In the genomic region with DNA sequence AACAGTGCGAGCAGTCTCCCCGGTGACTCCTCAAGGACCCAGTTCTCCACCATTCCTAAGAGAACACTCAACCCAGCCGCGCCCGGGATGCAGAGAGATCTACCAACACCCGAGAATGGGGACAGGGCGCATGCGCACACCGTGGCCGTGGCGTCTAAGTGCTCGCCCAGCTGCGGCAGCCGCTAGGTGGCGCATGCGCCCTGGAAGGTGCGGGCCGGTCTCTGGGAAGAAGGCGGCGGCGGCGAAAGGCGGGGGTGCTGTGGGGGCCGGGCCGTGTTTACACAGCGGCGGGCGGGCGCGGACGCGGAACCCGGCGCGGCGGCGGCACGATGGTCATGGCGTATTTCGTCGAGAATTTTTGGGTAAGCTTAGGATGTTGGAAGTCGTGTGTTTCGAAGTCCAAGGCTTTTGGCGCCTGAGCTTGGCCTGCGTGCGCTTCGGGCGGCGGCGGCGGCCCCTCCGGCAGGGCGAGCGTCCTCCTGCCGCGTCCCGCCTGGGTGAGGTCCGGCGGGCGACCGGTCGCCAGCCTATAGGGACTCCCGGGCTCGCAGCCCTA, we compare ENCODE assay signal across 9 cellular contexts. TPM values are rescaled to one million over a fixed set of nuclear protein-coding genes. Genes with fewer than 3 reads are reported as not detected.
A peak's percentile ranks its signal among the peaks of the same experiment; 100 is the strongest.
DNase-seq lines count a peak whose midpoint lies in the region; ATAC-seq, FAIRE-seq and TF ChIP-seq lines count a peak whose summit lies in the region.
"Had no signal": no experiment of that assay in that cellular context is flagged by ENCODE, and none has a peak within 500 bp of the region (broad histone marks: within the 10 kb centered on the region; RNA-seq: fewer than 3 reads in every experiment).

A gene with protein sequence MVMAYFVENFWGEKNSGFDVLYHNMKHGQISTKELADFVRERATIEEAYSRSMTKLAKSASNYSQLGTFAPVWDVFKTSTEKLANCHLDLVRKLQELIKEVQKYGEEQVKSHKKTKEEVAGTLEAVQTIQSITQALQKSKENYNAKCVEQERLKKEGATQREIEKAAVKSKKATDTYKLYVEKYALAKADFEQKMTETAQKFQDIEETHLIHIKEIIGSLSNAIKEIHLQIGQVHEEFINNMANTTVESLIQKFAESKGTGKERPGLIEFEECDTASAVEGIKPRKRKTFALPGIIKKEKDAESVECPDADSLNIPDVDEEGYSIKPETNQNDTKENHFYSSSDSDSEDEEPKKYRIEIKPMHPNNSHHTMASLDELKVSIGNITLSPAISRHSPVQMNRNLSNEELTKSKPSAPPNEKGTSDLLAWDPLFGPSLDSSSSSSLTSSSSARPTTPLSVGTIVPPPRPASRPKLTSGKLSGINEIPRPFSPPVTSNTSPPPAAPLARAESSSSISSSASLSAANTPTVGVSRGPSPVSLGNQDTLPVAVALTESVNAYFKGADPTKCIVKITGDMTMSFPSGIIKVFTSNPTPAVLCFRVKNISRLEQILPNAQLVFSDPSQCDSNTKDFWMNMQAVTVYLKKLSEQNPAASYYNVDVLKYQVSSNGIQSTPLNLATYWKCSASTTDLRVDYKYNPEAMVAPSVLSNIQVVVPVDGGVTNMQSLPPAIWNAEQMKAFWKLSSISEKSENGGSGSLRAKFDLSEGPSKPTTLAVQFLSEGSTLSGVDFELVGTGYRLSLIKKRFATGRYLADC (plus strand): TSS at position 274 of the 556 bp plus-strand sequence. CDS start 56 bp downstream, at position 330.

- H3K27ac ChIP-seq in kidney (ENCODE audit: low read depth in 2 of 2, low read length in 2 of 2) = peak within 1 kb of the TSS; percentile 98 to 99

- H3K4me1 ChIP-seq in kidney (ENCODE audit: control insufficient read depth in 1 of 2, insufficient read depth in 1 of 2, low read depth in 1 of 2, low read length in 2 of 2) = peaks cover 3 to 21% of the 10 kb centered on the region in 2 donors

- no peaks in the 10 kb centered on the region for H3K36me3 ChIP-seq in kidney (ENCODE audit: control insufficient read depth in 1 of 2, insufficient read depth in 2 of 2, low read length in 2 of 2)

- H3K9me3 ChIP-seq in kidney (ENCODE audit: control insufficient read depth in 1 of 2, low read length in 2 of 2) = no peaks in the 10 kb centered on the region

- peak; percentile 84 for TF ChIP-seq CTCF in kidney (IDR thresholded peaks at IDR 0.05; ENCODE audit: borderline replicate concordance, extremely low read depth, insufficient read depth)

- H3K4me3 ChIP-seq in kidney (ENCODE audit: low read length in 2 of 2) = peak within 1 kb of the TSS; percentile 80 to 86

- peak within 1 kb of the TSS; percentile 85 to 93 for H3K9ac ChIP-seq in kidney (ENCODE audit: low read length in 2 of 2)

- no peak for FAIRE-seq in kidney (lab: Jason Lieb, UNC)
- FAIRE-seq: TTC549 had no signal

- peak; percentile 90 for ATAC-seq in GM19043 (IDR thresholded peaks at IDR 0.05; ENCODE audit: low read depth, unreplicated experiment)
- ATAC-seq in HG03354 (IDR thresholded peaks at IDR 0.05; ENCODE audit: poor library complexity, severe bottlenecking, unreplicated experiment) = peak; percentile 97

- intact Hi-C loops in kidney (cut with DNase I) = no loop called here

- peak; percentile 81 to 83 for DNase-seq in AML-193 (lab: John Stamatoyannopoulos, UW)
- DNase-seq in NCI-H446 treated with DMSO at 0.1 percent for 48 hours (lab: John Stamatoyannopoulos, UW) = peak; percentile 83
- peak; percentile 94 for DNase-seq in activated CD4-positive, alpha-beta T cell treated with anti-CD3 and anti-CD28 coated beads for 1 hour
- DNase-seq in cerebellum (ENCODE audit: low spot score) = peak; percentile 92
- DNase-seq in kidney = peak; percentile 99
- DNase-seq in stimulated activated CD4-positive, alpha-beta T cell treated with anti-CD3 and anti-CD28 coated beads, Interleukin-15, amount 100 ng/mL, for 1 hour (ENCODE audit: low read depth in 1 of 2, low spot score in 1 of 2) = peak; percentile 92

RNA-seq across cellular contexts. Expression of the gene that starts here (rescaled TPM):
- total RNA-seq in cerebellum (49.9 TPM), kidney (48.1 TPM)
- 6.5 TPM for polyA plus RNA-seq in kidney (ENCODE audit: insufficient read depth, low read depth, low replicate concordance)

Comparison
In these comparisons a context has a peak if more than half of its experiments do, and no peak if none do; other contexts are left out.
1. Peak in every context shown above with its lines: DNase-seq, ATAC-seq, H3K4me3 ChIP-seq and H3K27ac ChIP-seq.